ENCODE assay signal across 15 cellular contexts in the genomic region with DNA sequence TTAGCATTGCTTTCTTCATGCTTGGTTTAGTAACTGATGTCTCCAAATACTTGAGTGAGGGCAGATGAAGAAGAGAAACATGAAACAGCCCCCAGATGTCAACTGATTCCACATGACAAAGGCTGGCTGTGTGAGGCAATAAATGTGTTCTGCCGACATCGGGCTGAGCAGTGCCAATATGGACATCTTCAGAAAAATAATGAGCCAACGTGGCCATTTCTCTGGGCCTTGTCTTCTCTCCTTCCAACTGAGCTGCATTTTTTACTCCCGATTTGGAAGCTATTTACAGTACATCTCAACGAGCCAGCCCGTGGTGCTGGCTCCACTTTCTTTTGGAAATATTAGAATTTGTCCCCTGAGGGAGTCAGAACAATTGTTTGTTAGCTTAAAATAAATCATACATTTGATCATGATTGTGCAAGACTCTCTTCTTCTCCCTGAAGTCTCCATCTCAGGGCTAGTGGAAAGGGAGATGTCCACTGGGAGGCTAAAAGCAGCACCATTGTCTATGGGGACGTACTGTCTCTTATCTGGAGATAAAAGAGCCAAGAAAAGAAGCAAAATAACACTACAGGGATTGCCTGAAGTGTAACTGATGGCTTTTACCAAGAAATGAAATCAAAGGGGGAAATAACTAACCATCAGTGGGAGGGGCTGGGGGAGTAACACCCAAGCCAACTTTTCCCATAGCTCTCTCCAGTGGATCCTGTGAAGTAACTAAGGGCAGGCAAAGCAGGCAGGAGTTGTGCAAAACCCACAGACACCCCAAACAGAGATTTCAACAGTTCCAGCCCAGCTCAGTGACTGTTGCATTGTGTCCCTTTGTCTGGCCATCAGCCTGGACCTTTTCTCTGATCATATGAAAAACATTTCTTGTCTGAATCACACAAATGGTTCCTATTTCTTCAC.
DNase-seq lines count a peak whose midpoint lies in the region; ATAC-seq and TF ChIP-seq lines count a peak whose summit lies in the region.
"Had no signal": no experiment of that assay in that cellular context is flagged by ENCODE, and none has a peak within 500 bp of the region (broad histone marks: within the 10 kb centered on the region; RNA-seq: fewer than 3 reads in every experiment).

No MANE protein-coding gene starts in this region.

- peak overlapping the region; percentile 55; the same call in 1 of the 2 replicates for H3K9ac ChIP-seq in BLaER1
- H3K9ac ChIP-seq: KMS-11 had no signal

- intact Hi-C loops in left ventricle myocardium inferior (cut with micrococcal nuclease) (no loop called here), sigmoid colon (cut with DNase I) (loop anchor here (5.0 kb wide), 1 partner anchor 37 kb away; no protein-coding TSS in a partner anchor)

- H3K4me1 ChIP-seq in BLaER1 (peaks cover 55% of the 10 kb centered on the region), left ventricle myocardium inferior (peaks cover 13% of the 10 kb centered on the region), sigmoid colon (peaks cover 0 to 40% (median 26%) of the 10 kb centered on the region in 4 donors), SJCRH30 (no peaks in the 10 kb centered on the region)

- peak; percentile 63 for DNase-seq in amniotic epithelial cell (ENCODE audit: low read depth)
- DNase-seq in left ventricle myocardium inferior, result peak; percentile 28
- peak; percentile 84 for DNase-seq in sigmoid colon
- DNase-seq in activated gamma-delta T cell treated with Interleukin-2 at 50 U/mL for 16 hours, result no peak
- no peak for DNase-seq in SJCRH30
- no peak for DNase-seq in activated T-cell treated with anti-CD3 and anti-CD28 coated beads for 4 hours
- DNase-seq: activated T-cell treated with anti-CD3 and anti-CD28 coated beads, Interleukin-2, amount 50 U/mL, for 1 hour; AML-193; head of caudate nucleus; NCI-H1417 treated with DMSO at 0.1 percent for 48 hours; posterior cingulate gyrus; stimulated activated naive CD4-positive, alpha-beta T cell treated with Interleukin-2 at 50 U/mL for 16 hours had no signal

- no peaks in the 10 kb centered on the region for H3K9me3 ChIP-seq in BLaER1
- no peaks in the 10 kb centered on the region for H3K9me3 ChIP-seq in left ventricle myocardium inferior (replicated peaks)
- no peaks in the 10 kb centered on the region for H3K9me3 ChIP-seq in sigmoid colon
- H3K9me3 ChIP-seq in SJCRH30 (replicated peaks), result no peaks in the 10 kb centered on the region

- ATAC-seq in esophagus mucosa, result no peak

- peak overlapping the region; percentile 71 for H3K4me2 ChIP-seq in BLaER1
- H3K4me2 ChIP-seq: KMS-11 had no signal

- H3K4me3 ChIP-seq in BLaER1, result no peak overlapping the region
- no peak overlapping the region for H3K4me3 ChIP-seq in left ventricle myocardium inferior
- no peak overlapping the region for H3K4me3 ChIP-seq in sigmoid colon
- H3K4me3 ChIP-seq in SJCRH30, result no peak overlapping the region

- H3K27me3 ChIP-seq in BLaER1, result no peaks in the 10 kb centered on the region
- H3K27me3 ChIP-seq in left ventricle myocardium inferior (ENCODE audit: low read depth), result no peaks in the 10 kb centered on the region
- H3K27me3 ChIP-seq in sigmoid colon, result no peaks in the 10 kb centered on the region
- no peaks in the 10 kb centered on the region for H3K27me3 ChIP-seq in SJCRH30

- TF ChIP-seq EP300 in sigmoid colon (IDR thresholded peaks at IDR 0.05), result no peak

- no peak for TF ChIP-seq POLR2A in sigmoid colon (IDR thresholded peaks at IDR 0.05)

- peak overlapping the region; percentile 69; the same call in 1 of the 2 replicates for H3K27ac ChIP-seq in BLaER1
- peak overlapping the region; percentile 49 for H3K27ac ChIP-seq in left ventricle myocardium inferior (replicated peaks)
- peak overlapping the region in 3 of 4 donors; percentile 51 to 61 (median 55) for H3K27ac ChIP-seq in sigmoid colon
- no peak overlapping the region for H3K27ac ChIP-seq in SJCRH30
- H3K27ac ChIP-seq: KMS-11 had no signal

- WGBS in sigmoid colon, 2 donors, result 73 to 75% methylated on average over 7 of the region's 7 CpGs

- TF ChIP-seq CTCF in left ventricle myocardium inferior (IDR thresholded peaks at IDR 0.05; ENCODE audit: borderline replicate concordance) (peak; percentile 9), sigmoid colon (IDR thresholded peaks at IDR 0.05) (no peak)

- H3K36me3 ChIP-seq in BLaER1, result no peaks in the 10 kb centered on the region
- H3K36me3 ChIP-seq in left ventricle myocardium inferior, result no peaks in the 10 kb centered on the region
- no peaks in the 10 kb centered on the region for H3K36me3 ChIP-seq in sigmoid colon
- no peaks in the 10 kb centered on the region for H3K36me3 ChIP-seq in SJCRH30

- H4K20me1 ChIP-seq in BLaER1, result no peaks in the 10 kb centered on the region

Comparison
In these comparisons a context has a peak if more than half of its experiments do, and no peak if none do; other contexts are left out.
1. DNase-seq: peak in amniotic epithelial cell (single experiment), left ventricle myocardium inferior (single experiment) and sigmoid colon (single experiment); none in activated gamma-delta T cell treated with Interleukin-2 at 50 U/mL for 16 hours (single experiment), SJCRH30 (0 of 2) and activated T-cell treated with anti-CD3 and anti-CD28 coated beads for 4 hours (single experiment).